ENCODE assay signal across 9 cellular contexts in the genomic region with DNA sequence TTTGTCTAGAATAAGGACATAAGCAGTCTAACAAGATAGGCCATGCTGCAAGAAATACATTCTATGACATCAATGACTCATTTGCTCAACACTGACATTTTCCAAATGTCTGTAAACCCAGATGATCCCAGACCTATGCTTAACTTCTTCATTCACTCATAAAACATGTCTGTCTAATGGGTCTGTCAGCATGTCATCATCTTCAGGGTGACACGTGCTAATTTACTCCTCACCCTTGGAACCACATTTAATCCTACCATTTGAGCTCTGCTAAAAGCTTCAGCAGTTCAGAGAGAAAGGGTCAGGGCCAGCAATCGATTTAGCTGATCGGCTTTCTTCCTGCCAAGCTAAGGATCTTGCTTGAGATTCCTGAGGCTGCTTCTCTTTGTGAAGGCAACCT.
DNase-seq lines count a peak whose midpoint lies in the region; ATAC-seq and TF ChIP-seq lines count a peak whose summit lies in the region.
"Had no signal": no experiment of that assay in that cellular context is flagged by ENCODE, and none has a peak within 500 bp of the region (broad histone marks: within the 10 kb centered on the region; RNA-seq: fewer than 3 reads in every experiment).

No MANE protein-coding gene starts in this region.

- no peaks in the 10 kb centered on the region for H3K27me3 Mint-ChIP-seq in effector memory CD8-positive, alpha-beta T cell

- peak overlapping the region; percentile 22 to 43 for H3K4me3 Mint-ChIP-seq in effector memory CD8-positive, alpha-beta T cell

- H3K36me3 Mint-ChIP-seq in effector memory CD8-positive, alpha-beta T cell (ENCODE audit: insufficient read depth) = peaks cover 29% of the 10 kb centered on the region

- H3K27me3 ChIP-seq in foreskin keratinocyte = no peaks in the 10 kb centered on the region
- H3K27me3 ChIP-seq: BLaER1 treated with 17β-estradiol and CSF1 and Interleukin-3, amounts not matched to agents 10 nM and 100 nM had no signal

- no peaks in the 10 kb centered on the region for H3K9me3 Mint-ChIP-seq in effector memory CD8-positive, alpha-beta T cell

- DNase-seq in A172 (ENCODE audit: low spot score) (peak; percentile 18), ELR (ENCODE audit: low read depth) (peak; percentile 18), RPMI7951 (ENCODE audit: low read depth) (peak; percentile 20), foreskin keratinocyte (no peak)
- DNase-seq in effector memory CD8-positive, alpha-beta T cell = no peak

- no peak overlapping the region for H3K27ac ChIP-seq in foreskin keratinocyte
- H3K27ac ChIP-seq: BLaER1 treated with 17β-estradiol and CSF1 and Interleukin-3, amounts not matched to agents 10 nM and 100 nM had no signal

- no peak for ATAC-seq in effector memory CD8-positive, alpha-beta T cell (replicated peaks)
- ATAC-seq in foreskin keratinocyte (no peak), HG02588 (IDR thresholded peaks at IDR 0.05; ENCODE audit: unreplicated experiment) (no peak), HG03378 (IDR thresholded peaks at IDR 0.05; ENCODE audit: unreplicated experiment) (no peak), GM21528 (IDR thresholded peaks at IDR 0.05; ENCODE audit: low FRiP score, unreplicated experiment) (no peak)

- peaks cover 33 to 46% of the 10 kb centered on the region in 2 donors for H3K4me1 Mint-ChIP-seq in effector memory CD8-positive, alpha-beta T cell (ENCODE audit: low read depth in 2 of 2)

- TF ChIP-seq CTCF in foreskin keratinocyte (conservative IDR thresholded peaks at IDR 0.05) = no peak

- peaks cover 12% of the 10 kb centered on the region for H3K4me1 ChIP-seq in foreskin keratinocyte

- peak overlapping the region; percentile 92 to 93 for H3K27ac Mint-ChIP-seq in effector memory CD8-positive, alpha-beta T cell

Comparison
In these comparisons a context has a peak if more than half of its experiments do, and no peak if none do; other contexts are left out.
1. DNase-seq: peak in A172 (single experiment), ELR (single experiment) and RPMI7951 (single experiment); none in effector memory CD8-positive, alpha-beta T cell (0 of 3) and foreskin keratinocyte (0 of 2).